12 cellular contexts compared by ENCODE assay signal in genomic region chr6:39824030-39824926, GRCh38.
DNase-seq lines count a peak whose midpoint lies in the region; ATAC-seq and TF ChIP-seq lines count a peak whose summit lies in the region.
"Had no signal": no experiment of that assay in that cellular context is flagged by ENCODE, and none has a peak within 500 bp of the region (broad histone marks: within the 10 kb centered on the region; RNA-seq: fewer than 3 reads in every experiment).

No MANE protein-coding gene starts in this region.

- in situ Hi-C loops in astrocyte of the spinal cord (cut with HindIII; ENCODE audit: low sequenced_read_pairs) (no loop called here), ACHN (cut with HindIII; ENCODE audit: low pct_ligation_motif_present, low pct_unique_long_range_greater_than_20kb, low sequenced_read_pairs) (no loop called here)

- H3K36me3 ChIP-seq in mucosa of rectum (ENCODE audit: control insufficient read depth in 2 of 2, insufficient read depth in 2 of 2, low read length in 2 of 2) (no peaks in the 10 kb centered on the region), tibial artery (no peaks in the 10 kb centered on the region)

- H3K4me3 ChIP-seq in astrocyte of the spinal cord (ENCODE audit: low read depth, low read length), result no peak overlapping the region
- no peak overlapping the region for H3K4me3 ChIP-seq in mucosa of rectum (ENCODE audit: low read length in 2 of 2)
- H3K4me3 ChIP-seq in tibial artery, result no peak overlapping the region

- no peak overlapping the region for H3K9ac ChIP-seq in mucosa of rectum (ENCODE audit: low read depth in 1 of 2, low read length in 2 of 2)

- TF ChIP-seq CTCF in astrocyte of the spinal cord (IDR thresholded peaks at IDR 0.05; ENCODE audit: low read depth, low read length) (no peak), tibial artery (IDR thresholded peaks at IDR 0.05) (no peak)

- peak overlapping the region; percentile 40 to 59 for H3K27ac ChIP-seq in mucosa of rectum (ENCODE audit: low read depth in 2 of 2, low read length in 2 of 2)
- peak overlapping the region; percentile 72 to 80 for H3K27ac ChIP-seq in tibial artery

- ATAC-seq in HG02840 (IDR thresholded peaks at IDR 0.05; ENCODE audit: low FRiP score, unreplicated experiment), result no peak
- ATAC-seq: activated CD4-positive, CD25-positive, alpha-beta regulatory T cell treated with anti-CD3 and anti-CD28 coated beads, Interleukin-2, amount 50 U/mL, for 24 hours; activated T-cell treated with anti-CD3 and anti-CD28 coated beads, Interleukin-2, amount 50 U/mL, for 4 hours; effector memory CD8-positive, alpha-beta T cell had no signal

- H3K4me1 ChIP-seq in mucosa of rectum (ENCODE audit: control insufficient read depth in 2 of 2, insufficient read depth in 2 of 2, low read length in 2 of 2), result peaks cover 3 to 11% of the 10 kb centered on the region in 2 donors
- peaks cover 0 to 100% (median 62%) of the 10 kb centered on the region in 4 donors for H3K4me1 ChIP-seq in tibial artery

- H3K9me3 ChIP-seq in mucosa of rectum (ENCODE audit: control insufficient read depth in 2 of 2, low read length in 2 of 2) (no peaks in the 10 kb centered on the region), tibial artery (no peaks in the 10 kb centered on the region)

- no peaks in the 10 kb centered on the region for H3K27me3 ChIP-seq in mucosa of rectum (ENCODE audit: control insufficient read depth in 2 of 2, insufficient read depth in 2 of 2, low read length in 2 of 2)
- no peaks in the 10 kb centered on the region for H3K27me3 ChIP-seq in tibial artery

- intact Hi-C loops in tibial artery (cut with DNase I; ENCODE audit: low total_unique reads), result no loop called here

- DNase-seq in NCI-H1417 (lab: John Stamatoyannopoulos, UW), result peak in 2 of 3 experiments; percentile 11 to 49
- DNase-seq in NCI-H1417 treated with DMSO at 0.1 percent for 48 hours (lab: John Stamatoyannopoulos, UW), result no peak
- peak; percentile 20 for DNase-seq in astrocyte of the spinal cord (ENCODE audit: low read depth, low spot score)
- DNase-seq in tibial artery, result peak in 1 of 2 donors; percentile 29
- no peak for DNase-seq in ACHN
- no peak for DNase-seq in NCI-H82 treated with DMSO at 0.1 percent for 48 hours (lab: John Stamatoyannopoulos, UW; ENCODE audit: unreplicated experiment)
- DNase-seq: activated T-cell treated with anti-CD3 and anti-CD28 coated beads, Interleukin-2, amount 50 U/mL, for 4 hours; effector memory CD8-positive, alpha-beta T cell; hippocampal formation had no signal

Comparison
In these comparisons a context has a peak if more than half of its experiments do, and no peak if none do; other contexts are left out.
1. DNase-seq: peak in NCI-H1417 (2 of 3) and astrocyte of the spinal cord (single experiment); none in NCI-H1417 treated with DMSO at 0.1 percent for 48 hours (single experiment), ACHN (single experiment) and NCI-H82 treated with DMSO at 0.1 percent for 48 hours (single experiment).